Comparison of ENCODE assay signal across 17 cellular contexts in genomic region chr4:137952116-137952515, GRCh38.
DNase-seq lines count a peak whose midpoint lies in the region; ATAC-seq and TF ChIP-seq lines count a peak whose summit lies in the region.
"Had no signal": no experiment of that assay in that cellular context is flagged by ENCODE, and none has a peak within 500 bp of the region (broad histone marks: within the 10 kb centered on the region; RNA-seq: fewer than 3 reads in every experiment).

No MANE protein-coding gene starts in this region.

- H3K27ac Mint-ChIP-seq in naive thymus-derived CD4-positive, alpha-beta T cell = no peak overlapping the region

- no peak overlapping the region for H3K27ac ChIP-seq in prostate gland
- H3K27ac ChIP-seq in naive thymus-derived CD4-positive, alpha-beta T cell (ENCODE audit: low read depth, low read length) = no peak overlapping the region
- H3K27ac ChIP-seq: A549 had no signal

- 49% methylated on average over 2 of the region's 2 CpGs for WGBS in prostate gland

- DNase-seq in AG20443 (ENCODE audit: low spot score) (peak; percentile 7), adipocyte (ENCODE audit: low read depth) (peak; percentile 46), foreskin fibroblast (peak; percentile 34 to 69), prostate gland (ENCODE audit: low spot score) (peak; percentile 54), GM10266 (ENCODE audit: extremely low spot score) (no peak)
- DNase-seq in naive thymus-derived CD4-positive, alpha-beta T cell = no peak
- DNase-seq: AML-193, Caco-2, GOT3, NCI-H1417, NCI-H187 treated with DMSO at 0.1 percent for 48 hours, NCI-H345, NCI-H69, SHP77 had no signal

- CTCF ChIA-PET in naive thymus-derived CD4-positive, alpha-beta T cell (lab: Charles Lee) = no interaction called here

- intact Hi-C loops in prostate gland (cut with DNase I) = no loop called here
- intact Hi-C loops in naive thymus-derived CD4-positive, alpha-beta T cell (cut with micrococcal nuclease) = no loop called here

- no peak overlapping the region for H3K4me3 Mint-ChIP-seq in naive thymus-derived CD4-positive, alpha-beta T cell

- H3K36me3 ChIP-seq in adipocyte (ENCODE audit: control insufficient read depth, insufficient read depth, low read length, severe bottlenecking) (no peaks in the 10 kb centered on the region), prostate gland (no peaks in the 10 kb centered on the region)
- H3K36me3 ChIP-seq in naive thymus-derived CD4-positive, alpha-beta T cell (ENCODE audit: control insufficient read depth in 2 of 3, insufficient read depth in 3 of 3, low read length in 3 of 3) = no peaks in the 10 kb centered on the region

- H3K9me3 ChIP-seq in adipocyte (ENCODE audit: control insufficient read depth, low read length) (peaks cover 16% of the 10 kb centered on the region), prostate gland (no peaks in the 10 kb centered on the region)
- no peaks in the 10 kb centered on the region for H3K9me3 ChIP-seq in naive thymus-derived CD4-positive, alpha-beta T cell (ENCODE audit: control insufficient read depth in 2 of 3, low read length in 3 of 3)
- H3K9me3 ChIP-seq: A549, Caco-2 had no signal

- TF ChIP-seq POLR2A in prostate gland (IDR thresholded peaks at IDR 0.05) = no peak

- H3K27me3 ChIP-seq in adipocyte (replicated peaks; ENCODE audit: control insufficient read depth, insufficient read depth, low read length) = no peaks in the 10 kb centered on the region
- H3K27me3 ChIP-seq in prostate gland (replicated peaks; ENCODE audit: insufficient read depth) = no peaks in the 10 kb centered on the region
- H3K27me3 ChIP-seq in naive thymus-derived CD4-positive, alpha-beta T cell (ENCODE audit: control insufficient read depth in 2 of 2, insufficient read depth in 2 of 2, low read length in 2 of 2) = no peaks in the 10 kb centered on the region

- ATAC-seq in GM18909 (IDR thresholded peaks at IDR 0.05; ENCODE audit: poor library complexity, unreplicated experiment) (no peak), GM18907 (IDR thresholded peaks at IDR 0.05; ENCODE audit: unreplicated experiment) (no peak)
- ATAC-seq in naive thymus-derived CD4-positive, alpha-beta T cell = no peak
- ATAC-seq: A549 had no signal

- H3K4me1 Mint-ChIP-seq in naive thymus-derived CD4-positive, alpha-beta T cell = no peaks in the 10 kb centered on the region

- POLR2A ChIA-PET in naive thymus-derived CD4-positive, alpha-beta T cell (lab: Charles Lee) = no interaction called here

- no peak overlapping the region for H3K9ac ChIP-seq in adipocyte (ENCODE audit: low read length)

- TF ChIP-seq CTCF in foreskin fibroblast (IDR thresholded peaks at IDR 0.05; ENCODE audit: low read depth, low read length) = no peak
- TF ChIP-seq CTCF in prostate gland (IDR thresholded peaks at IDR 0.05) = no peak
- no peak for TF ChIP-seq CTCF in GM10266 (IDR thresholded peaks at IDR 0.05; ENCODE audit: control insufficient read depth, insufficient read depth, low read depth, missing control alignments)

- no peaks in the 10 kb centered on the region for H3K27me3 Mint-ChIP-seq in naive thymus-derived CD4-positive, alpha-beta T cell

- H3K4me3 ChIP-seq in adipocyte (ENCODE audit: low read length) (no peak overlapping the region), foreskin fibroblast (ENCODE audit: low read depth in 1 of 2, low read length in 2 of 2) (no peak overlapping the region), prostate gland (no peak overlapping the region)
- no peak overlapping the region for H3K4me3 ChIP-seq in naive thymus-derived CD4-positive, alpha-beta T cell (ENCODE audit: low read length)
- H3K4me3 ChIP-seq: A549 had no signal

- peaks cover 0 to 9% (median 0%) of the 10 kb centered on the region in 11 donors for H3K9me3 Mint-ChIP-seq in naive thymus-derived CD4-positive, alpha-beta T cell

- H3K4me1 ChIP-seq in adipocyte (ENCODE audit: control insufficient read depth, insufficient read depth, low read length) (peaks cover 3% of the 10 kb centered on the region), prostate gland (replicated peaks) (peaks cover 1% of the 10 kb centered on the region)
- no peaks in the 10 kb centered on the region for H3K4me1 ChIP-seq in naive thymus-derived CD4-positive, alpha-beta T cell (ENCODE audit: control insufficient read depth in 2 of 2, insufficient read depth in 2 of 2, low read length in 2 of 2)
- H3K4me1 ChIP-seq: A549, Caco-2 had no signal

- H3K36me3 Mint-ChIP-seq in naive thymus-derived CD4-positive, alpha-beta T cell = no peaks in the 10 kb centered on the region

Comparison
In these comparisons a context has a peak if more than half of its experiments do, and no peak if none do; other contexts are left out.
1. DNase-seq: peak in AG20443 (single experiment), adipocyte (single experiment), foreskin fibroblast (2 of 2) and prostate gland (single experiment); none in naive thymus-derived CD4-positive, alpha-beta T cell (0 of 9) and GM10266 (single experiment).